ENCODE assay signal across 1 cellular context in genomic region chr4:6277139-6277802, GRCh38.
TF ChIP-seq lines count a peak whose summit lies in the region.

No MANE protein-coding gene starts in this region.

TF ChIP-seq in HepG2, 621 proteins besides CTCF, POLR2A, EP300 and RAD21 (continued from another document and continues in another):
- TF ChIP-seq ZNF232 (CRISPR knock-in tag; IDR thresholded peaks at IDR 0.05; ENCODE audit: borderline replicate concordance) = peak; percentile 63; the same call in 1 of the 2 replicates
- TF ChIP-seq ZMYM4 (CRISPR knock-in tag; IDR thresholded peaks at IDR 0.05) = 0 out of 2 replicates have a peak, but pooled peaks have one; percentile 44
- no peak for TF ChIP-seq ZNF383 (CRISPR knock-in tag; IDR thresholded peaks at IDR 0.05; ENCODE audit: borderline replicate concordance)
- no peak; the same call in 1 of the 2 replicates for TF ChIP-seq HOXA5 (CRISPR knock-in tag; IDR thresholded peaks at IDR 0.05)
- no peak for TF ChIP-seq SOX6 (IDR thresholded peaks at IDR 0.05)
- no peak for TF ChIP-seq SOX6 (CRISPR knock-in tag; IDR thresholded peaks at IDR 0.05)
- TF ChIP-seq POGZ (CRISPR knock-in tag; IDR thresholded peaks at IDR 0.05) = no peak
- no peak for TF ChIP-seq MED8 (CRISPR knock-in tag; IDR thresholded peaks at IDR 0.05; ENCODE audit: insufficient replicate concordance)
- TF ChIP-seq PCBP2 (optimal IDR thresholded peaks at IDR 0.05; ENCODE audit: low read depth, low read length, poor library complexity, severe bottlenecking) = no peak
- no peak for TF ChIP-seq ISX (CRISPR knock-in tag; conservative IDR thresholded peaks at IDR 0.05)
- TF ChIP-seq ZNF552 (CRISPR knock-in tag; IDR thresholded peaks at IDR 0.05; ENCODE audit: borderline replicate concordance) = no peak
- no peak for TF ChIP-seq ZNF251 (CRISPR knock-in tag; IDR thresholded peaks at IDR 0.05)
- no peak for TF ChIP-seq PBX3 (CRISPR knock-in tag; IDR thresholded peaks at IDR 0.05; ENCODE audit: borderline replicate concordance)
- 0 out of 2 replicates have a peak, but pooled peaks have one; percentile 60 for TF ChIP-seq ZNF225 (CRISPR knock-in tag; IDR thresholded peaks at IDR 0.05)
- 0 out of 2 replicates have a peak, but pooled peaks have one; percentile 25 for TF ChIP-seq ZNF503 (CRISPR knock-in tag; IDR thresholded peaks at IDR 0.05)
- no peak for TF ChIP-seq SNAPC2 (CRISPR knock-in tag; IDR thresholded peaks at IDR 0.05)
- no peak for TF ChIP-seq ZNF280D (CRISPR knock-in tag; IDR thresholded peaks at IDR 0.05)
- peak; percentile 36; the same call in 1 of the 2 replicates for TF ChIP-seq GATAD2A (CRISPR knock-in tag; IDR thresholded peaks at IDR 0.05)
- TF ChIP-seq PHF20 (CRISPR knock-in tag; IDR thresholded peaks at IDR 0.05) = no peak
- no peak for TF ChIP-seq TSC22D2 (CRISPR knock-in tag; IDR thresholded peaks at IDR 0.05; ENCODE audit: borderline replicate concordance)
- TF ChIP-seq RBFOX2 (IDR thresholded peaks at IDR 0.05; ENCODE audit: low read depth, low read length) = peak; percentile 58
- TF ChIP-seq DZIP1 (CRISPR knock-in tag; IDR thresholded peaks at IDR 0.05) = no peak
- no peak for TF ChIP-seq HNRNPL (IDR thresholded peaks at IDR 0.05; ENCODE audit: low read depth, low read length)
- 0 out of 2 replicates have a peak, but pooled peaks have one; percentile 17 for TF ChIP-seq ZZZ3 (CRISPR knock-in tag; IDR thresholded peaks at IDR 0.05; ENCODE audit: borderline replicate concordance)
- TF ChIP-seq PAXIP1 (CRISPR knock-in tag; conservative IDR thresholded peaks at IDR 0.05) = peak; percentile 69; the same call in 1 of the 2 replicates
- no peak for TF ChIP-seq ZNF589 (CRISPR knock-in tag; conservative IDR thresholded peaks at IDR 0.05)
- peak; percentile 72; the same call in 1 of the 2 replicates for TF ChIP-seq ZNF615 (CRISPR knock-in tag; IDR thresholded peaks at IDR 0.05; ENCODE audit: borderline replicate concordance)
- TF ChIP-seq HOXA3 (CRISPR knock-in tag; IDR thresholded peaks at IDR 0.05) = peak; percentile 65
- peak; percentile 43 for TF ChIP-seq ZNF574 (CRISPR knock-in tag; IDR thresholded peaks at IDR 0.05)
- TF ChIP-seq TERF1 (CRISPR knock-in tag; IDR thresholded peaks at IDR 0.05) = no peak
- 0 out of 2 replicates have a peak, but pooled peaks have one; percentile 10 for TF ChIP-seq ZNF510 (CRISPR knock-in tag; IDR thresholded peaks at IDR 0.05; ENCODE audit: low read depth)
- peak; percentile 48; the same call in 1 of the 2 replicates for TF ChIP-seq ARID4A (CRISPR knock-in tag; IDR thresholded peaks at IDR 0.05; ENCODE audit: borderline replicate concordance)
- no peak for TF ChIP-seq ATRX (CRISPR knock-in tag; IDR thresholded peaks at IDR 0.05; ENCODE audit: borderline replicate concordance)
- no peak for TF ChIP-seq ZNF468 (CRISPR knock-in tag; IDR thresholded peaks at IDR 0.05)
- TF ChIP-seq ZNF335 (CRISPR knock-in tag; IDR thresholded peaks at IDR 0.05) = no peak
